ENCODE assay signal across 8 cellular contexts in the genomic region with DNA sequence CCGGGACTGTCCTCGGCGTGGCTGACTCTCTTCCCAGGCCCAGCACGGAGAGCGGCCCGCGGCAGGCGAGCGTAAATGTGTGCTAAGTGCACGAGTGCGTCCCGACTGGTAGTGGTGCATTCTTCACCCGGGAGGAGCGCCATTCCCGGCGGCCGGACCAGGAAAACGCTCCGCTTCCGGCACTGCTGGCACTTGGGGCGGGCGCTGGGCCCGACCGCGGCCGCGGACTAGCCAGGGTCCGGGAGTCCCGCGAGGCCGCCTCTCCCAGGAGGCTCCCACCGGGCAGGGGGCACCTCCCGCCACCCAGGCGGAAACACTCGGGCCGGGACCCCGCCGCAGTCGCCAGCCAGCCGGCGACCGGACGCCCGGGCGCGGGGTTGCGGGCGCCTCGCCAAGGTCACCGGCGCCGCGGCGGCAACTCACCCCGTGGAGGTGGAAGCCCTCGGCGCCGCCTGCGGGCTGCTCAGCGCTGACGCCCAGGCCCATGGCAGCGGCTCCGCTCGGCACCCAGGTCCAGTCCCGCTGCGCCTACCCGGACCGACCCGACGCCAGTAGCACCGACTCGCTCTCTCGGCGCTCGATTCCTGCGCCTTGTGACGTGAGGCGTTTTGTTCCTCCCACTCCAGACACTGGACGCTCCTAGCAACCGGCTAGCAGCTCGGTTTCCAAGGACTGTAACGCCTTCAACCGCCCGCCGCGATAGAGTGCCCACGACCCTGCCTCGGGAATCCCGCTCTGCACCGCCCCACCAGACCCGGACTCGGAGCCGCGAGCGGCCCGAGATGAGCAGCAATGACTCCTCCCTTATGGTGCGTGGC. TPM values are rescaled to one million over a fixed set of nuclear protein-coding genes. Genes with fewer than 3 reads are reported as not detected.
DNase-seq lines count a peak whose midpoint lies in the region; ATAC-seq, FAIRE-seq and TF ChIP-seq lines count a peak whose summit lies in the region.

A gene (minus strand): TSS at position 572 of the 818 bp plus-strand sequence. CDS start 86 bp downstream, at position 486.
A gene with protein sequence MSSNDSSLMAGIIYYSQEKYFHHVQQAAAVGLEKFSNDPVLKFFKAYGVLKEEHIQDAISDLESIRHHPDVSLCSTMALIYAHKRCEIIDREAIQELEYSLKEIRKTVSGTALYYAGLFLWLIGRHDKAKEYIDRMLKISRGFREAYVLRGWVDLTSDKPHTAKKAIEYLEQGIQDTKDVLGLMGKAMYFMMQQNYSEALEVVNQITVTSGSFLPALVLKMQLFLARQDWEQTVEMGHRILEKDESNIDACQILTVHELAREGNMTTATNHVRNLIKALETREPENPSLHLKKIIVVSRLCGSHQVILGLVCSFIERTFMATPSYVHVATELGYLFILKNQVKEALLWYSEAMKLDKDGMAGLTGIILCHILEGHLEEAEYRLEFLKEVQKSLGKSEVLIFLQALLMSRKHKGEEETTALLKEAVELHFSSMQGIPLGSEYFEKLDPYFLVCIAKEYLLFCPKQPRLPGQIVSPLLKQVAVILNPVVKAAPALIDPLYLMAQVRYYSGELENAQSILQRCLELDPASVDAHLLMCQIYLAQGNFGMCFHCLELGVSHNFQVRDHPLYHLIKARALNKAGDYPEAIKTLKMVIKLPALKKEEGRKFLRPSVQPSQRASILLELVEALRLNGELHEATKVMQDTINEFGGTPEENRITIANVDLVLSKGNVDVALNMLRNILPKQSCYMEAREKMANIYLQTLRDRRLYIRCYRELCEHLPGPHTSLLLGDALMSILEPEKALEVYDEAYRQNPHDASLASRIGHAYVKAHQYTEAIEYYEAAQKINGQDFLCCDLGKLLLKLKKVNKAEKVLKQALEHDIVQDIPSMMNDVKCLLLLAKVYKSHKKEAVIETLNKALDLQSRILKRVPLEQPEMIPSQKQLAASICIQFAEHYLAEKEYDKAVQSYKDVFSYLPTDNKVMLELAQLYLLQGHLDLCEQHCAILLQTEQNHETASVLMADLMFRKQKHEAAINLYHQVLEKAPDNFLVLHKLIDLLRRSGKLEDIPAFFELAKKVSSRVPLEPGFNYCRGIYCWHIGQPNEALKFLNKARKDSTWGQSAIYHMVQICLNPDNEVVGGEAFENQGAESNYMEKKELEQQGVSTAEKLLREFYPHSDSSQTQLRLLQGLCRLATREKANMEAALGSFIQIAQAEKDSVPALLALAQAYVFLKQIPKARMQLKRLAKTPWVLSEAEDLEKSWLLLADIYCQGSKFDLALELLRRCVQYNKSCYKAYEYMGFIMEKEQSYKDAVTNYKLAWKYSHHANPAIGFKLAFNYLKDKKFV (N-terminal part only) (plus strand): TSS at position 625 of the 818 bp plus-strand sequence. CDS start 158 bp downstream, at position 783.

- ATAC-seq in GM19463 (IDR thresholded peaks at IDR 0.05; ENCODE audit: unreplicated experiment): peak; percentile 57
- peak; percentile 69 to 73 for ATAC-seq in activated T-cell treated with anti-CD3 and anti-CD28 coated beads, Interleukin-2, amount 50 U/mL, for 4 hours
- peak; percentile 72 for ATAC-seq in stimulated activated effector memory CD8-positive, alpha-beta T cell treated with anti-CD3 and anti-CD28 coated beads, Interleukin-12 subunit alpha, Interleukin-12 subunit beta, amount 100 ng/mL, for 72 hours

- no TSS peak for BruUV-seq in Caco-2 (replicated peaks; lab: Mats Ljungman, UMichigan)

- H4K20me1 ChIP-seq in OCI-LY3 (ENCODE audit: insufficient read depth, low read length): peaks cover under 1% of the 10 kb centered on the region

- peak within 1 kb of the TSS; percentile 89 for H3K27ac Mint-ChIP-seq in Caco-2 (ENCODE audit: unreplicated experiment)
- peak within 1 kb of the TSS; percentile 80 for H3K27ac Mint-ChIP-seq in stimulated activated effector memory CD8-positive, alpha-beta T cell treated with anti-CD3 and anti-CD28 coated beads, Interleukin-12 subunit alpha, Interleukin-12 subunit beta, amount 100 ng/mL, for 72 hours

- DNase-seq in Caco-2 (peak; percentile 81 to 86), HTR-8/SVneo (ENCODE audit: insufficient read length, low spot score) (peak; percentile 89), esophagus muscularis mucosa (ENCODE audit: extremely low spot score) (no peak)
- peak; percentile 59 for DNase-seq in activated T-cell treated with anti-CD3 and anti-CD28 coated beads, Interleukin-2, amount 50 U/mL, for 4 hours
- DNase-seq in stimulated activated effector memory CD8-positive, alpha-beta T cell treated with anti-CD3 and anti-CD28 coated beads, Interleukin-12 subunit alpha, Interleukin-12 subunit beta, amount 100 ng/mL, for 72 hours (ENCODE audit: low spot score in 2 of 2): peak; percentile 45 to 81

- CTCF ChIA-PET in Caco-2 (lab: Charles Lee): interaction anchor here (0.7 to 2.0 kb wide), 5 partner anchors 9 to 181 kb away, joined by 3 to 12 read pairs (median 3); no protein-coding TSS in a partner anchor

- H3K79me2 ChIP-seq in OCI-LY3 (ENCODE audit: low read length): peaks cover 15% of the 10 kb centered on the region

- H3K4me3 Mint-ChIP-seq in Caco-2 (ENCODE audit: unreplicated experiment): peak within 1 kb of the TSS; percentile 84
- peak within 1 kb of the TSS; percentile 92 for H3K4me3 Mint-ChIP-seq in activated T-cell treated with anti-CD3 and anti-CD28 coated beads, Interleukin-2, amount 50 U/mL, for 4 hours
- peak within 1 kb of the TSS; percentile 84 for H3K4me3 Mint-ChIP-seq in stimulated activated effector memory CD8-positive, alpha-beta T cell treated with anti-CD3 and anti-CD28 coated beads, Interleukin-12 subunit alpha, Interleukin-12 subunit beta, amount 100 ng/mL, for 72 hours

- TF ChIP-seq EP300 in esophagus muscularis mucosa (IDR thresholded peaks at IDR 0.05): no peak

- TF ChIP-seq CTCF in Caco-2 (IDR thresholded peaks at IDR 0.05; ENCODE audit: insufficient read depth in 1 of 2, low read depth in 1 of 2, low read length in 1 of 2, severe bottlenecking in 1 of 2, unreplicated experiment in 1 of 2) (no peak), OCI-LY3 (IDR thresholded peaks at IDR 0.05; ENCODE audit: low read depth, low read length) (no peak), esophagus muscularis mucosa (IDR thresholded peaks at IDR 0.05) (peak in 1 of 3 experiments; percentile 6)

- peak within 1 kb of the TSS; percentile 78 for H2AFZ ChIP-seq in OCI-LY3 (ENCODE audit: low read depth, low read length)

- H3K9me3 Mint-ChIP-seq in Caco-2 (ENCODE audit: unreplicated experiment): no peaks in the 10 kb centered on the region
- H3K9me3 Mint-ChIP-seq in activated T-cell treated with anti-CD3 and anti-CD28 coated beads, Interleukin-2, amount 50 U/mL, for 4 hours: no peaks in the 10 kb centered on the region
- H3K9me3 Mint-ChIP-seq in stimulated activated effector memory CD8-positive, alpha-beta T cell treated with anti-CD3 and anti-CD28 coated beads, Interleukin-12 subunit alpha, Interleukin-12 subunit beta, amount 100 ng/mL, for 72 hours: no peaks in the 10 kb centered on the region

- H3K4me3 ChIP-seq in Caco-2 (ENCODE audit: low read depth, low read length) (peak within 1 kb of the TSS; percentile 98), OCI-LY3 (ENCODE audit: low read length) (peak within 1 kb of the TSS; percentile 90), esophagus muscularis mucosa (peak within 1 kb of the TSS; percentile 70 to 98 (median 89)), muscle layer of duodenum (ENCODE audit: low read depth in 1 of 2, low read length in 2 of 2) (peak within 1 kb of the TSS; percentile 85 to 88)

- H3K4me1 ChIP-seq in Caco-2 (peaks cover 8% of the 10 kb centered on the region; the same call in 1 of the 2 replicates), OCI-LY3 (ENCODE audit: low read length) (peaks cover 21% of the 10 kb centered on the region), esophagus muscularis mucosa (peaks cover 47 to 59% (median 56%) of the 10 kb centered on the region in 4 donors), muscle layer of duodenum (ENCODE audit: control insufficient read depth in 1 of 2, insufficient read depth in 2 of 2, low read length in 2 of 2) (peaks cover 10 to 42% of the 10 kb centered on the region in 2 donors)

- POLR2A ChIA-PET in Caco-2 (lab: Charles Lee): interaction anchor here (0.6 to 1.1 kb wide), 4 partner anchors 10 to 347 kb away, joined by 3 to 6 read pairs (median 4); no protein-coding TSS in a partner anchor

- FAIRE-seq in HTR-8/SVneo (lab: Jason Lieb, UNC): no peak

- H3K4me2 ChIP-seq in OCI-LY3 (ENCODE audit: low read length): peak within 1 kb of the TSS; percentile 82

- H3K27ac ChIP-seq in OCI-LY3 (ENCODE audit: low read length) (peak within 1 kb of the TSS; percentile 43), esophagus muscularis mucosa (replicated peaks in 1 of 4) (peak within 1 kb of the TSS; percentile 92 to 97 (median 96)), muscle layer of duodenum (ENCODE audit: low read length) (peak within 1 kb of the TSS; percentile 78)

- peak within 1 kb of the TSS; percentile 77 for H3K9ac ChIP-seq in OCI-LY3 (ENCODE audit: low read length)

- H3K4me1 Mint-ChIP-seq in Caco-2 (ENCODE audit: low read depth, unreplicated experiment): peaks cover 22% of the 10 kb centered on the region
- peaks cover 49% of the 10 kb centered on the region for H3K4me1 Mint-ChIP-seq in activated T-cell treated with anti-CD3 and anti-CD28 coated beads, Interleukin-2, amount 50 U/mL, for 4 hours (ENCODE audit: low read depth)
- H3K4me1 Mint-ChIP-seq in stimulated activated effector memory CD8-positive, alpha-beta T cell treated with anti-CD3 and anti-CD28 coated beads, Interleukin-12 subunit alpha, Interleukin-12 subunit beta, amount 100 ng/mL, for 72 hours: peaks cover 61% of the 10 kb centered on the region

- H3K27me3 ChIP-seq in Caco-2 (replicated peaks; ENCODE audit: control insufficient read depth, insufficient read depth, low read length): no peaks in the 10 kb centered on the region
- peaks cover 5% of the 10 kb centered on the region; the same call in 1 of the 2 replicates for H3K27me3 ChIP-seq in OCI-LY3 (ENCODE audit: low read depth, low read length)
- H3K27me3 ChIP-seq in esophagus muscularis mucosa: no peaks in the 10 kb centered on the region
- H3K27me3 ChIP-seq in muscle layer of duodenum (ENCODE audit: low read depth, low read length): no peaks in the 10 kb centered on the region

- intact Hi-C loops in Caco-2 (cut with micrococcal nuclease; ENCODE audit: unreplicated experiment): no loop called here
- intact Hi-C loops in esophagus muscularis mucosa (cut with DNase I): loop anchor here (5.0 kb wide), 1 partner anchor 55 kb away; a partner anchor contains a TSS

- H3K36me3 ChIP-seq in Caco-2 (ENCODE audit: control insufficient read depth, insufficient read depth, low read length) (peaks cover 2% of the 10 kb centered on the region; the same call in 1 of the 2 replicates), OCI-LY3 (replicated peaks; ENCODE audit: low read depth, low read length) (no peaks in the 10 kb centered on the region), esophagus muscularis mucosa (peaks cover 0 to 21% (median 11%) of the 10 kb centered on the region in 4 donors), muscle layer of duodenum (ENCODE audit: control insufficient read depth in 1 of 2, insufficient read depth in 2 of 2, low read length in 2 of 2) (peaks cover 0 to 8% of the 10 kb centered on the region in 2 donors)

- peak; percentile 77 for TF ChIP-seq POLR2A in esophagus muscularis mucosa (IDR thresholded peaks at IDR 0.05; ENCODE audit: low read depth)

- H3K36me3 Mint-ChIP-seq in Caco-2 (ENCODE audit: insufficient read depth, unreplicated experiment): peaks cover 16% of the 10 kb centered on the region
- peaks cover 2% of the 10 kb centered on the region for H3K36me3 Mint-ChIP-seq in activated T-cell treated with anti-CD3 and anti-CD28 coated beads, Interleukin-2, amount 50 U/mL, for 4 hours (ENCODE audit: insufficient read depth)
- H3K36me3 Mint-ChIP-seq in stimulated activated effector memory CD8-positive, alpha-beta T cell treated with anti-CD3 and anti-CD28 coated beads, Interleukin-12 subunit alpha, Interleukin-12 subunit beta, amount 100 ng/mL, for 72 hours: no peaks in the 10 kb centered on the region

- WGBS in esophagus muscularis mucosa: under 1% methylated on average over 37 of the region's 97 CpGs

- H3K27me3 Mint-ChIP-seq in Caco-2 (ENCODE audit: insufficient read depth, unreplicated experiment): no peaks in the 10 kb centered on the region
- H3K27me3 Mint-ChIP-seq in activated T-cell treated with anti-CD3 and anti-CD28 coated beads, Interleukin-2, amount 50 U/mL, for 4 hours (ENCODE audit: low read depth): no peaks in the 10 kb centered on the region

- H3K9me3 ChIP-seq in Caco-2: no peaks in the 10 kb centered on the region
- H3K9me3 ChIP-seq in OCI-LY3 (ENCODE audit: insufficient read depth, low read length): no peaks in the 10 kb centered on the region
- no peaks in the 10 kb centered on the region for H3K9me3 ChIP-seq in esophagus muscularis mucosa
- H3K9me3 ChIP-seq in muscle layer of duodenum (ENCODE audit: control insufficient read depth in 1 of 2, low read length in 2 of 2): no peaks in the 10 kb centered on the region

RNA-seq across cellular contexts. Expression of the first gene that starts in this region (rescaled TPM):
- 42.2 and 43.6 TPM in 2 replicates for total RNA-seq in Caco-2 (2022)
- 10 to 100 TPM; 31.8 to 34.7 (median 33.0) TPM for total RNA-seq in activated T-cell treated with anti-CD3 and anti-CD28 coated beads, Interleukin-2, amount 50 U/mL, for 4 hours
- total RNA-seq in esophagus muscularis mucosa: 10 to 100 TPM; 53.7 to 88.7 (median 67.8) TPM

RNA-seq across cellular contexts. Expression of the second gene that starts in this region (rescaled TPM):
- total RNA-seq in Caco-2 (2022) (4.0 and 6.9 TPM in 2 replicates), esophagus muscularis mucosa (1 to 10 TPM; 1.7 to 8.6 (median 3.9) TPM)
- 1 to 10 TPM in 2 of 3 donors, under 1 TPM in 1; 0.84 to 1.1 (median 1.0) TPM for total RNA-seq in activated T-cell treated with anti-CD3 and anti-CD28 coated beads, Interleukin-2, amount 50 U/mL, for 4 hours

Comparison
In these comparisons a context has a peak if more than half of its experiments do, and no peak if none do; other contexts are left out.
1. H3K27ac ChIP-seq: peak in every context shown above with its lines; median percentile 96 in esophagus muscularis mucosa; 78 in muscle layer of duodenum; 43 in OCI-LY3.